Comparison of ENCODE assay signal across 8 cellular contexts in the genomic region with DNA sequence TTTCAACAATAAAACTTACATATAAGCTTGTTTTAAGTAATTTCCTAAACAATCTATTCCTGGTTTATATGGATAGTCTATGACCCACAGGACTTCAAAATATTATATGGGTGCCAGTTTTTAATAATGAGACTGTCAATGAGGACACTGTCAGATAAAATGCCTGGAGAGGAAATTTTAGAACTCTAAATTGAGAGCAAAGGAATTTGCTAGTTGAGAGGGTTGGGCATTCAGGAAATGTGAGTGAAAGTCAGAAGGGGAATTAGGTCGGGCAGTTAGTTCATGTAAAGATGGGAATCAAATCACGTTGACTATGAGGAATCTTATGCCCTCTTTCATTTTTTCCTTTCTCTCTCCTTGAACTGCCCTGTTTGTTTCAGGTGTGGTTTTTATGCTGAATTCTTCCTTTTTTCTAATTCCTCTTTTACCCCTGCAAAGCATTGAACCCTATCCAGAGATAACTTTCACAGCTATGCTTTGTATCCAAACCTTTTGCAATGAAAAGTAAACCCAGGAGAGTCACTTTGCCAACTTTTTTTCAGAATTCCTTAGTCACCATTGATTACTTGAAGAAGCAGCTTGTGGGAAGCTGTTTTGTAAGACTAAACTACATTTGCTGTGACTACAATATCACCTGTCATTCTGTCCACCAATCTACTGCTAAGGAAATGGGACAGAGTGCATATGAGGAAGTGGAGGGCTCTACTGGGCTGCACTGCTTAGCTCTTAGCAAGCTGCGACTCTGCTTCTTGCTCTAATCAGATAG. TPM values are rescaled to one million over a fixed set of nuclear protein-coding genes. Genes with fewer than 3 reads are reported as not detected.
A peak's percentile ranks its signal among the peaks of the same experiment; 100 is the strongest.
DNase-seq lines count a peak whose midpoint lies in the region; ATAC-seq and TF ChIP-seq lines count a peak whose summit lies in the region.

No MANE protein-coding gene starts in this region.

- TF ChIP-seq CTCF in cardiac fibroblast (IDR thresholded peaks at IDR 0.05; ENCODE audit: low read depth, low read length) (no peak), osteocyte (IDR thresholded peaks at IDR 0.05) (no peak)

- H3K36me3 Mint-ChIP-seq in osteocyte (ENCODE audit: unreplicated experiment): peaks cover 34% of the 10 kb centered on the region

- ATAC-seq in HG02588 (IDR thresholded peaks at IDR 0.05; ENCODE audit: unreplicated experiment) (no peak), HG03135 (IDR thresholded peaks at IDR 0.05; ENCODE audit: unreplicated experiment) (no peak)

- H3K27me3 ChIP-seq in BLaER1: no peaks in the 10 kb centered on the region

- H3K9ac ChIP-seq in BLaER1: no peak overlapping the region

- H3K4me3 Mint-ChIP-seq in osteocyte (ENCODE audit: unreplicated experiment): no peak overlapping the region

- DNase-seq in LHCN-M2 (ENCODE audit: low read depth) (peak; percentile 54), cardiac fibroblast (ENCODE audit: low read depth in 2 of 2) (peak; percentile 51 to 73), midbrain (lab: John Stamatoyannopoulos, UW) (peak; percentile 4), GOT3 (lab: John Stamatoyannopoulos, UW) (no peak), osteocyte (ENCODE audit: extremely low spot score, unreplicated experiment) (no peak)

- H3K27ac ChIP-seq in BLaER1: no peak overlapping the region

- peaks cover 31% of the 10 kb centered on the region for H3K36me3 ChIP-seq in BLaER1

- peak overlapping the region; percentile 34 for H3K4me2 ChIP-seq in BLaER1

- H3K27me3 Mint-ChIP-seq in osteocyte (ENCODE audit: unreplicated experiment): no peaks in the 10 kb centered on the region

- no peak overlapping the region for H3K27ac Mint-ChIP-seq in osteocyte (ENCODE audit: unreplicated experiment)

- H3K9me3 Mint-ChIP-seq in osteocyte (ENCODE audit: unreplicated experiment): no peaks in the 10 kb centered on the region

- H3K9me3 ChIP-seq in BLaER1: peaks cover 14% of the 10 kb centered on the region

- H3K4me1 ChIP-seq in BLaER1: peaks cover 56% of the 10 kb centered on the region

- no peaks in the 10 kb centered on the region for H4K20me1 ChIP-seq in BLaER1

- H3K4me3 ChIP-seq in BLaER1 (no peak overlapping the region), cardiac fibroblast (replicated peaks in 1 of 2; ENCODE audit: low read depth in 2 of 2, low read length in 2 of 2) (no peak overlapping the region)

- H3K4me1 Mint-ChIP-seq in osteocyte (ENCODE audit: unreplicated experiment): no peaks in the 10 kb centered on the region

RNA-seq across cellular contexts. Expression of a gene that starts 27.8 kb away (rescaled TPM):
- total RNA-seq in LHCN-M2 (2014; rRNA removed) (67.2 and 85.6 TPM in 2 replicates), osteocyte (87.1 and 87.7 TPM in 2 replicates)
- 50.0 TPM for polyA plus RNA-seq in LHCN-M2 (2012)

RNA-seq across cellular contexts. Expression of a gene that starts 28.3 kb away (rescaled TPM):
- total RNA-seq in LHCN-M2 (2014; rRNA removed) (not detected in 2 replicates), osteocyte (not detected in 2 replicates)
- polyA plus RNA-seq in LHCN-M2 (2012): not detected

Comparison
In these comparisons a context has a peak if more than half of its experiments do, and no peak if none do; other contexts are left out.
1. DNase-seq: peak in LHCN-M2 (single experiment), cardiac fibroblast (2 of 2) and midbrain (single experiment); none in GOT3 (single experiment) and osteocyte (single experiment).